In the genomic region with DNA sequence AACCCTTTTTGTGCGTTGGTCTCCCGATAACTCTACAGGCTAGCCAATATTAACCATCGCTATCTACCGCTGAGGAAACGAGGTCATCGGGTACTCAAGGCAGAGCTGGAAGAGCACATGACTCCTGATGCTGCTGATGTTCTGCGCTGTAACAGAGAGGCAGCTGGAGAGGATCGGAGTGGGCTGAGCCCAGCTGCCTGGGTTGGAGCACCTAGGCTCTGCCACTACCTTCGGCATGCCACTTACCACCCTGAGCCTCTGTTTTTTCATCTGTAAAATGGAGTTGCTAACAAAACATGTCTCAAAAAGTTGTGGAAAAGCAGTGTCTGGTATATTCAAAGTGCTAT, we compare ENCODE assay signal across 8 cellular contexts. TPM values are rescaled to one million over a fixed set of nuclear protein-coding genes. Genes with fewer than 3 reads are reported as not detected.
A peak's percentile ranks its signal among the peaks of the same experiment; 100 is the strongest.
DNase-seq lines count a peak whose midpoint lies in the region; ATAC-seq, FAIRE-seq and TF ChIP-seq lines count a peak whose summit lies in the region.

No MANE protein-coding gene starts in this region.

- no peak overlapping the region for H2BK15ac ChIP-seq in neuronal stem cell (ENCODE audit: low read length)

- no peak overlapping the region for H3K9ac ChIP-seq in neuronal stem cell (ENCODE audit: low read depth, low read length, poor library complexity)

- no peaks in the 10 kb centered on the region for H3K79me1 ChIP-seq in neuronal stem cell (ENCODE audit: low read depth, low read length)

- peaks cover 12 to 37% (median 18%) of the 10 kb centered on the region in 3 donors for H3K4me1 ChIP-seq in esophagus squamous epithelium
- H3K4me1 ChIP-seq in neuronal stem cell (ENCODE audit: control insufficient read depth in 2 of 2, insufficient read depth in 1 of 2, low read depth in 1 of 2, low read length in 2 of 2) = peaks cover 7 to 18% of the 10 kb centered on the region in 2 donors

- H4K8ac ChIP-seq in neuronal stem cell (ENCODE audit: low read depth, low read length) = no peak overlapping the region

- no peak overlapping the region for H3K23ac ChIP-seq in neuronal stem cell (ENCODE audit: low read depth, low read length, poor library complexity)

- no peak overlapping the region for H2AK5ac ChIP-seq in neuronal stem cell (ENCODE audit: low read depth, low read length)

- H3K36me3 ChIP-seq in esophagus squamous epithelium = peaks cover 0 to 10% (median 0%) of the 10 kb centered on the region in 3 donors
- no peaks in the 10 kb centered on the region for H3K36me3 ChIP-seq in neuronal stem cell (replicated peaks in 1 of 2; ENCODE audit: control insufficient read depth in 2 of 2, insufficient read depth in 2 of 2, low read length in 2 of 2)

- no peak overlapping the region for H2BK120ac ChIP-seq in neuronal stem cell (ENCODE audit: low read depth, low read length)

- no peaks in the 10 kb centered on the region for H3K27me3 ChIP-seq in esophagus squamous epithelium
- peaks cover 0 to 19% (median 8%) of the 10 kb centered on the region in 3 experiments for H3K27me3 ChIP-seq in neuronal stem cell (ENCODE audit: control insufficient read depth in 3 of 3, insufficient read depth in 3 of 3, low read depth in 1 of 3, low read length in 3 of 3)

- no peak overlapping the region for H3K14ac ChIP-seq in neuronal stem cell (ENCODE audit: low read length)

- ATAC-seq in activated CD4-positive, CD25-positive, alpha-beta regulatory T cell treated with anti-CD3 and anti-CD28 coated beads, Interleukin-2, amount 50 U/mL, for 24 hours = peak; percentile 6 to 10

- peak overlapping the region; percentile 99 for H3K4me2 ChIP-seq in neuronal stem cell (ENCODE audit: insufficient read depth, low read length, poor library complexity, severe bottlenecking)

- TF ChIP-seq POLR2A in esophagus squamous epithelium (IDR thresholded peaks at IDR 0.05) = no peak

- peak overlapping the region; percentile 99 for H2AFZ ChIP-seq in neuronal stem cell (ENCODE audit: low read length)

- H3K4me3 ChIP-seq in esophagus squamous epithelium = peak overlapping the region; percentile 51 to 94 (median 65)
- peak overlapping the region; percentile 65 to 83 for H3K4me3 ChIP-seq in neuronal stem cell (ENCODE audit: low read length in 2 of 2)

- no peak overlapping the region for H3K4ac ChIP-seq in neuronal stem cell (ENCODE audit: low read length)

- no peak overlapping the region for H3K18ac ChIP-seq in neuronal stem cell (ENCODE audit: low read length)

- TF ChIP-seq CTCF in esophagus squamous epithelium (IDR thresholded peaks at IDR 0.05) = no peak

- intact Hi-C loops in esophagus squamous epithelium (cut with DNase I) = no loop called here

- no peak for DNase-seq in activated CD4-positive, CD25-positive, alpha-beta regulatory T cell treated with anti-CD3 and anti-CD28 coated beads, Interleukin-2, amount 50 U/mL, for 72 hours
- DNase-seq in SHP77 (lab: John Stamatoyannopoulos, UW) (peak; percentile 39 to 53), esophagus squamous epithelium (lab: John Stamatoyannopoulos, UW) (no peak), neuronal stem cell (ENCODE audit: low spot score) (no peak), RCC 7860 (ENCODE audit: low spot score) (no peak), NCI-H2029 treated with DMSO at 0.1 percent for 48 hours (lab: John Stamatoyannopoulos, UW) (no peak), ecto neural progenitor cell (ENCODE audit: low spot score) (no peak)

- H3K27ac ChIP-seq in esophagus squamous epithelium (peak overlapping the region in 2 of 4 donors; percentile 29 to 62), neuronal stem cell (replicated peaks; ENCODE audit: low read length) (no peak overlapping the region)

- no peak for FAIRE-seq in RCC 7860 (lab: Jason Lieb, UNC)

- no peak overlapping the region for H2BK5ac ChIP-seq in neuronal stem cell (ENCODE audit: low read length)

- no peak overlapping the region for H2BK12ac ChIP-seq in neuronal stem cell (ENCODE audit: low read length)

- WGBS in esophagus squamous epithelium, 2 donors = 23 to 37% methylated on average over 9 of the region's 9 CpGs
- WGBS in neuronal stem cell (ENCODE audit: extremely low coverage in 2 of 2, insufficient read length in 2 of 2, insufficient replicate concordance in 1 of 2), 2 donors = no CpG with 5 or more reads among the region's 9 CpGs

- H3K9me3 ChIP-seq in esophagus squamous epithelium = no peaks in the 10 kb centered on the region
- no peaks in the 10 kb centered on the region for H3K9me3 ChIP-seq in neuronal stem cell (replicated peaks in 1 of 2; ENCODE audit: control insufficient read depth in 2 of 2, insufficient read depth in 1 of 2, low read depth in 1 of 2, low read length in 2 of 2)

- H4K91ac ChIP-seq in neuronal stem cell (ENCODE audit: low read depth, low read length, poor library complexity) = no peak overlapping the region

RNA-seq across cellular contexts. Expression of a gene that starts 0.4 kb away (rescaled TPM):
- 1 to 10 TPM in 2 of 4 donors, under 1 TPM in 2; 0.83 to 4.0 (median 1.6) TPM for total RNA-seq in esophagus squamous epithelium
- 1.8 TPM for polyA plus RNA-seq in neuronal stem cell (2013, experiment 1 of 2)
- polyA plus RNA-seq in neuronal stem cell (2013, experiment 2 of 2) = 2.3 TPM

RNA-seq across cellular contexts. Expression of a gene that starts 35.0 kb away (rescaled TPM):
- total RNA-seq in esophagus squamous epithelium = 1 to 10 TPM; 1.1 to 7.2 (median 2.5) TPM
- polyA plus RNA-seq in neuronal stem cell (2013, experiment 1 of 2) = 4.9 TPM
- polyA plus RNA-seq in neuronal stem cell (2013, experiment 2 of 2) = 4.9 TPM

RNA-seq across cellular contexts. Expression of a gene that starts 36.3 kb away (rescaled TPM):
- under 1 TPM in 1 of 4 donors, not detected in 3; 0.19 TPM for total RNA-seq in esophagus squamous epithelium
- polyA plus RNA-seq in neuronal stem cell (2013, experiment 1 of 2) = 0.17 TPM
- 0.18 TPM for polyA plus RNA-seq in neuronal stem cell (2013, experiment 2 of 2)

RNA-seq across cellular contexts. Expression of a gene that starts 41.5 kb away (rescaled TPM):
- total RNA-seq in esophagus squamous epithelium = not detected
- polyA plus RNA-seq in neuronal stem cell (2013, experiment 1 of 2) = not detected
- not detected for polyA plus RNA-seq in neuronal stem cell (2013, experiment 2 of 2)

RNA-seq across cellular contexts. Expression of a gene that starts 49.1 kb away (rescaled TPM):
- total RNA-seq in esophagus squamous epithelium = 100 to 1,000 TPM in 1 of 4 donors, 10 to 100 TPM in 3; 66.8 to 102 (median 90.9) TPM
- 55.9 TPM for polyA plus RNA-seq in neuronal stem cell (2013, experiment 1 of 2)
- 56.3 TPM for polyA plus RNA-seq in neuronal stem cell (2013, experiment 2 of 2)

Comparison
In these comparisons a context has a peak if more than half of its experiments do, and no peak if none do; other contexts are left out.
1. DNase-seq: peak in SHP77 (2 of 2); none in activated CD4-positive, CD25-positive, alpha-beta regulatory T cell treated with anti-CD3 and anti-CD28 coated beads, Interleukin-2, amount 50 U/mL, for 72 hours (single experiment), esophagus squamous epithelium (single experiment), neuronal stem cell (single experiment), RCC 7860 (single experiment), NCI-H2029 treated with DMSO at 0.1 percent for 48 hours (single experiment) and ecto neural progenitor cell (single experiment).